13 cellular contexts compared by ENCODE assay signal in the genomic region with DNA sequence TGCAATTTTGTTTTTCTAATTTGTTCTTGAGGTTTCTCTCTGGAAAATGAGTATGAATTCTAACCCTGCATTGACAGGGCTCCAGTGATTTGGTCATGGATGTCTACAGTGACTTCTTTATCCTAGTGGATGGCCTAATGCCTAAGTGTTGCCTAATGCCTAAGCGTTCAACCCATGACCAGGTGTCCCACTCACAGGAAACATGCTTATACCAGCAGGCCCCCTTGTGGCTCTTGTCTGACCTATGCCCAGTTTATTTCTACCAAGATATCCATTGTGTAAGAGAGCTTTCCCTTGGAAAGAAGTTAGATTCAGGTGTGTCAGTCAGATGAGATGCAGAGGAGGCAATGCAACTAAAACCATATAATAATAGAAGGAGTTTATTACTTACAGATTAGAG.
DNase-seq lines count a peak whose midpoint lies in the region; TF ChIP-seq lines count a peak whose summit lies in the region.
"Had no signal": no experiment of that assay in that cellular context is flagged by ENCODE, and none has a peak within 500 bp of the region (broad histone marks: within the 10 kb centered on the region; RNA-seq: fewer than 3 reads in every experiment).

No MANE protein-coding gene starts in this region.

- H3K4me1 ChIP-seq in right atrium auricular region, result no peaks in the 10 kb centered on the region

- H3K27me3 ChIP-seq in right atrium auricular region, result no peaks in the 10 kb centered on the region

- no peaks in the 10 kb centered on the region for H3K9me3 ChIP-seq in right atrium auricular region

- TF ChIP-seq CTCF in LNCaP clone FGC (IDR thresholded peaks at IDR 0.05; ENCODE audit: control insufficient read depth, extremely low read depth, insufficient read depth) (peak; percentile 49), neural crest cell (conservative IDR thresholded peaks at IDR 0.05) (peak; percentile 37), right atrium auricular region (IDR thresholded peaks at IDR 0.05) (no peak)

- no peak overlapping the region for H3K4me3 ChIP-seq in LNCaP clone FGC (ENCODE audit: low read depth, low read length)
- H3K4me3 ChIP-seq in right atrium auricular region, result no peak overlapping the region
- H3K4me3 ChIP-seq: smooth muscle cell had no signal

- H3K36me3 Mint-ChIP-seq in neural crest cell (ENCODE audit: low read depth), result no peaks in the 10 kb centered on the region

- H3K4me1 Mint-ChIP-seq in neural crest cell, result no peaks in the 10 kb centered on the region

- H3K27me3 Mint-ChIP-seq in neural crest cell (ENCODE audit: low read depth), result peaks cover 3% of the 10 kb centered on the region

- DNase-seq in NCI-H345 (lab: John Stamatoyannopoulos, UW), result peak; percentile 14
- DNase-seq in NCI-H345 treated with DMSO at 0.1 percent for 48 hours (lab: John Stamatoyannopoulos, UW; ENCODE audit: unreplicated experiment), result no peak
- DNase-seq in LNCaP clone FGC (ENCODE audit: low read depth), result no peak
- DNase-seq in RPMI7951 (ENCODE audit: low read depth), result peak; percentile 6
- DNase-seq in neural crest cell (ENCODE audit: low read depth, low spot score), result no peak
- DNase-seq in SKM-1 (lab: John Stamatoyannopoulos, UW; ENCODE audit: unreplicated experiment), result no peak
- no peak for DNase-seq in right atrium auricular region (ENCODE audit: low spot score)
- DNase-seq in central memory CD4-positive, alpha-beta T cell, result no peak
- DNase-seq: activated CD8-positive, alpha-beta memory T cell treated with anti-CD3 and anti-CD28 coated beads, Interleukin-2, amount 50 U/mL, for 48 hours; anterior cingulate cortex; NCI-H2227 treated with DMSO at 0.1 percent for 48 hours had no signal

- no peak overlapping the region for H3K4me3 Mint-ChIP-seq in neural crest cell
- H3K4me3 Mint-ChIP-seq: T-helper 2 cell treated with Interferon-gamma antibody and Interleukin-4, amounts not matched to agents 5 μg/mL and 100 μg/mL, for 36 hours had no signal

- no peak overlapping the region for H3K27ac ChIP-seq in right atrium auricular region

- peaks cover 3% of the 10 kb centered on the region for H3K9me3 Mint-ChIP-seq in neural crest cell
- H3K9me3 Mint-ChIP-seq: T-helper 2 cell treated with Interferon-gamma antibody and Interleukin-4, amounts not matched to agents 5 μg/mL and 100 μg/mL, for 36 hours had no signal

- no peaks in the 10 kb centered on the region for H3K36me3 ChIP-seq in right atrium auricular region

- no peak overlapping the region for H3K27ac Mint-ChIP-seq in neural crest cell (ENCODE audit: unreplicated experiment)
- H3K27ac Mint-ChIP-seq: T-helper 2 cell treated with Interferon-gamma antibody and Interleukin-4, amounts not matched to agents 5 μg/mL and 100 μg/mL, for 36 hours had no signal

Comparison
In these comparisons a context has a peak if more than half of its experiments do, and no peak if none do; other contexts are left out.
1. DNase-seq: peak in NCI-H345 (single experiment) and RPMI7951 (single experiment); none in NCI-H345 treated with DMSO at 0.1 percent for 48 hours (single experiment), LNCaP clone FGC (single experiment), neural crest cell (single experiment), SKM-1 (single experiment), right atrium auricular region (single experiment) and central memory CD4-positive, alpha-beta T cell (single experiment).
2. CTCF ChIP-seq: peak in LNCaP clone FGC (single experiment) and neural crest cell (single experiment); none in right atrium auricular region (0 of 2).